ENCODE assay signal across 14 cellular contexts in the genomic region with DNA sequence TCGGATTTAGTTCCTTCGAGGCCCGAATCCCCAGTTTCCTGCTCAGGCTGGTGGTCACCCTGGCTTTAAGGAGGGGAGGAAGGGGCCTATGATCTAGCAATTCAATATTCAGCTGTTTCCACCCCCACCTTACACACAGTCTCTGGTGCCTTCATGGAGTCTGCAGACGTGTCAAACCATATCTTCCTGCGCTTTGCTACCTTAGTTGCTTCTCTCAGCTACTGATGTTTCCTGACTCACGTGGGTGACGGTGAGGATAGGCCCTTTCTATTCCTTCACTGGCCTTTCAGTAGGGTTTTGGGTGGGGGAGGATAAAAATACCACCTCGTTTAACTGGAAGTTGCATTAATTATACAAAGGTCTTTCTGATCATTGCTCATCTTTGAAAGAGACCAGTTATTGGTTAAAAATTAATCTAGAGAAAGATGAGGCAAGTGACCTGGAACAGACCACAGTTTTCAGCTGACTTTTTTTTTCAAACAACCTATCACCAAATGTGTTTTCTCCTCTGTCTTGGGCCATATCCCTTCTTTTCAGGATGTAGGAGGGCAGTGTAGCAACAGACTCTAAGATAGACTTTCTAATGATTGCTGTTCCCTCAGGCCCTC. TPM values are rescaled to one million over a fixed set of nuclear protein-coding genes. Genes with fewer than 3 reads are reported as not detected.
A peak's percentile ranks its signal among the peaks of the same experiment; 100 is the strongest.
DNase-seq lines count a peak whose midpoint lies in the region; ATAC-seq, FAIRE-seq and TF ChIP-seq lines count a peak whose summit lies in the region.
"Had no signal": no experiment of that assay in that cellular context is flagged by ENCODE, and none has a peak within 500 bp of the region (broad histone marks: within the 10 kb centered on the region; RNA-seq: fewer than 3 reads in every experiment).

No MANE protein-coding gene starts in this region.

- TF ChIP-seq CTCF in H9 (conservative IDR thresholded peaks at IDR 0.05) (no peak), keratinocyte (optimal IDR thresholded peaks at IDR 0.05 in 1 of 3, IDR thresholded peaks at IDR 0.05 in 1 of 3, conservative IDR thresholded peaks at IDR 0.05 in 1 of 3; ENCODE audit: extremely low read depth in 1 of 3, insufficient read depth in 2 of 3, low read length in 3 of 3) (no peak), parathyroid adenoma (IDR thresholded peaks at IDR 0.05) (no peak)

- no peak overlapping the region for H2BK120ac ChIP-seq in H9 (ENCODE audit: low read depth, low read length, poor library complexity, severe bottlenecking)

- H3K79me2 ChIP-seq in H9 (ENCODE audit: insufficient read depth, low read length) = no peaks in the 10 kb centered on the region
- H3K79me2 ChIP-seq in keratinocyte (ENCODE audit: control insufficient read depth, insufficient read depth, low read length) = no peaks in the 10 kb centered on the region
- no peaks in the 10 kb centered on the region for H3K79me2 ChIP-seq in parathyroid adenoma

- WGBS in H9 (ENCODE audit: extremely low coverage, insufficient read length, low lambda C conversion rate) = no CpG with 5 or more reads among the region's 8 CpGs

- H3K23me2 ChIP-seq in H9 (ENCODE audit: insufficient read length, low read depth, low read length, poor library complexity, severe bottlenecking) = no peaks in the 10 kb centered on the region

- H2BK12ac ChIP-seq in H9 (ENCODE audit: insufficient read length, low read depth, low read length) = no peak overlapping the region

- no peaks in the 10 kb centered on the region for H3K9me3 ChIP-seq in H9 (ENCODE audit: control insufficient read depth, low read depth, low read length)
- H3K9me3 ChIP-seq in keratinocyte (ENCODE audit: control insufficient read depth, low read depth, low read length) = no peaks in the 10 kb centered on the region
- H3K9me3 ChIP-seq in parathyroid adenoma (ENCODE audit: control insufficient read depth, low read length) = no peaks in the 10 kb centered on the region
- H3K9me3 ChIP-seq: tibial nerve had no signal

- H3K14ac ChIP-seq in H9 (ENCODE audit: insufficient read depth, low read length) = no peak overlapping the region

- peaks cover 24 to 26% of the 10 kb centered on the region in 2 experiments for H3K4me1 Mint-ChIP-seq in H9

- H2BK15ac ChIP-seq in H9 (ENCODE audit: low read depth, low read length) = no peak overlapping the region

- no peak overlapping the region for H2AFZ ChIP-seq in H9 (ENCODE audit: low read length)
- no peak overlapping the region for H2AFZ ChIP-seq in keratinocyte (ENCODE audit: control insufficient read depth, low read length)
- peak overlapping the region; percentile 26 for H2AFZ ChIP-seq in parathyroid adenoma

- H3K36me3 ChIP-seq in keratinocyte (ENCODE audit: control insufficient read depth in 2 of 2, extremely low read depth in 1 of 2, insufficient read depth in 2 of 2, low read length in 2 of 2) = no peaks in the 10 kb centered on the region
- H3K36me3 ChIP-seq in parathyroid adenoma (ENCODE audit: control insufficient read depth, insufficient read depth, low read length) = no peaks in the 10 kb centered on the region
- H3K36me3 ChIP-seq: tibial nerve had no signal

- no peaks in the 10 kb centered on the region for H3K9me3 Mint-ChIP-seq in H9
- H3K9me3 Mint-ChIP-seq: activated T-helper 1 cell treated with anti-CD3 and anti-CD28 coated beads, Interleukin-12 subunit alpha, Interleukin-12 subunit beta, Interleukin-2, Interleukin-4 antibody, amounts not matched to agents 30 ng/mL and 10 ng/mL and 1 ng/mL, durations not matched to agents 14 hours and 24 hours and 36 hours had no signal

- no peak for FAIRE-seq in keratinocyte (lab: Jason Lieb, UNC)

- no peak overlapping the region for H3K27ac ChIP-seq in H9 (ENCODE audit: insufficient read length, low read depth, low read length)
- H3K27ac ChIP-seq in keratinocyte (ENCODE audit: control insufficient read depth, insufficient read depth, low read length) = no peak overlapping the region
- H3K27ac ChIP-seq in parathyroid adenoma = no peak overlapping the region

- H3K18ac ChIP-seq in H9 (ENCODE audit: insufficient read length, low read depth, low read length) = no peak overlapping the region

- no peaks in the 10 kb centered on the region; the same call in 1 of the 2 replicates for H3K4me1 ChIP-seq in H9 (ENCODE audit: insufficient read depth, low read length)
- H3K4me1 ChIP-seq in keratinocyte (ENCODE audit: control insufficient read depth, extremely low read depth, insufficient read depth, low read length) = peaks cover 35% of the 10 kb centered on the region
- H3K4me1 ChIP-seq in parathyroid adenoma = peaks cover 27% of the 10 kb centered on the region

- H3K27me3 Mint-ChIP-seq in H9 (ENCODE audit: low read depth) = no peaks in the 10 kb centered on the region

- no peaks in the 10 kb centered on the region for H3K36me3 Mint-ChIP-seq in H9 (ENCODE audit: insufficient read depth in 1 of 3, low read depth in 3 of 3)

- H4K91ac ChIP-seq in H9 (ENCODE audit: insufficient read length, low read depth, low read length) = no peak overlapping the region

- peak overlapping the region in 2 of 3 experiments; percentile 81 to 90; a peak in 3 of 7 replicates for H3K27ac Mint-ChIP-seq in H9
- H3K27ac Mint-ChIP-seq: activated T-helper 1 cell treated with anti-CD3 and anti-CD28 coated beads, Interleukin-12 subunit alpha, Interleukin-12 subunit beta, Interleukin-2, Interleukin-4 antibody, amounts not matched to agents 30 ng/mL and 10 ng/mL and 1 ng/mL, durations not matched to agents 14 hours and 24 hours and 36 hours had no signal

- H3T11ph ChIP-seq in H9 (ENCODE audit: low read length) = no peak overlapping the region

- H2BK5ac ChIP-seq in H9 (ENCODE audit: insufficient read length, low read length) = no peak overlapping the region

- H3K4me3 ChIP-seq in keratinocyte (ENCODE audit: control insufficient read depth in 2 of 3, extremely low read depth in 1 of 3, insufficient read depth in 2 of 3, low read depth in 1 of 3, low read length in 3 of 3) (no peak overlapping the region), parathyroid adenoma (ENCODE audit: low read depth, low read length) (no peak overlapping the region)
- H3K4me3 ChIP-seq: dorsolateral prefrontal cortex, tibial nerve had no signal

- H3K9me1 ChIP-seq in keratinocyte (ENCODE audit: control insufficient read depth, extremely low read depth, insufficient read depth, low read length) = no peaks in the 10 kb centered on the region

- ATAC-seq in HG03354 (IDR thresholded peaks at IDR 0.05; ENCODE audit: poor library complexity, severe bottlenecking, unreplicated experiment) = no peak
- no peak for ATAC-seq in HG02884 (IDR thresholded peaks at IDR 0.05; ENCODE audit: unreplicated experiment)

- no peak for DNase-seq in H9
- peak; percentile 80 for DNase-seq in SW480 (ENCODE audit: low spot score)
- DNase-seq in keratinocyte (ENCODE audit: low read depth, low spot score) = no peak
- no peak for DNase-seq in activated CD4-positive, CD25-positive, alpha-beta regulatory T cell treated with anti-CD3 and anti-CD28 coated beads, Interleukin-2, amount 50 U/mL, for 72 hours
- DNase-seq in central memory CD4-positive, alpha-beta T cell = no peak
- DNase-seq: KG1, NCI-H1436, NCI-H510A had no signal

- H3K9ac ChIP-seq in H9 (ENCODE audit: extremely low read depth, insufficient read length, low read length) (no peak overlapping the region), keratinocyte (ENCODE audit: control insufficient read depth, extremely low read depth, insufficient read depth, low read length) (no peak overlapping the region), parathyroid adenoma (no peak overlapping the region)

- H3K4me2 ChIP-seq in H9 (ENCODE audit: insufficient read depth, insufficient read length, low read length) (no peak overlapping the region), keratinocyte (ENCODE audit: control insufficient read depth, extremely low read depth, insufficient read depth, low read depth, low read length) (peak overlapping the region; percentile 36), parathyroid adenoma (ENCODE audit: low read length) (no peak overlapping the region)

- no peak overlapping the region for H4K8ac ChIP-seq in H9 (replicated peaks; ENCODE audit: insufficient read length, low read depth, low read length)

- H3K4ac ChIP-seq in H9 (ENCODE audit: low read depth, low read length) = no peak overlapping the region

- H3K27me3 ChIP-seq in H9 (ENCODE audit: insufficient read depth, low read length) = no peaks in the 10 kb centered on the region
- no peaks in the 10 kb centered on the region for H3K27me3 ChIP-seq in keratinocyte (ENCODE audit: control insufficient read depth, extremely low read depth, insufficient read depth, low read length)
- H3K27me3 ChIP-seq in parathyroid adenoma (ENCODE audit: control insufficient read depth, insufficient read depth, low read length) = no peaks in the 10 kb centered on the region
- H3K27me3 ChIP-seq: dorsolateral prefrontal cortex, tibial nerve had no signal

- H2AK5ac ChIP-seq in H9 (ENCODE audit: insufficient read length, low read length) = no peak overlapping the region

- dilution Hi-C loops in keratinocyte (cut with MboI; ENCODE audit: extremely low pct_ligation_motif_present, low sequenced_read_pairs) = no loop called here

- no peak overlapping the region for H2BK20ac ChIP-seq in H9 (ENCODE audit: low read depth, low read length, poor library complexity, severe bottlenecking)

- H3K79me1 ChIP-seq in H9 (ENCODE audit: insufficient read depth, low read depth, low read length, poor library complexity, severe bottlenecking) = no peaks in the 10 kb centered on the region

- no peak overlapping the region for H3K56ac ChIP-seq in H9 (ENCODE audit: insufficient read length, low read depth, low read length)

- H3K4me3 Mint-ChIP-seq in H9 = no peak overlapping the region
- H3K4me3 Mint-ChIP-seq: activated T-helper 1 cell treated with anti-CD3 and anti-CD28 coated beads, Interleukin-12 subunit alpha, Interleukin-12 subunit beta, Interleukin-2, Interleukin-4 antibody, amounts not matched to agents 30 ng/mL and 10 ng/mL and 1 ng/mL, durations not matched to agents 14 hours and 24 hours and 36 hours had no signal

- H4K20me1 ChIP-seq in H9 (ENCODE audit: control insufficient read depth, insufficient read depth, insufficient read length) = no peaks in the 10 kb centered on the region
- H4K20me1 ChIP-seq in keratinocyte (ENCODE audit: control insufficient read depth, extremely low read depth, insufficient read depth, low read length) = no peaks in the 10 kb centered on the region

- H4K5ac ChIP-seq in H9 (ENCODE audit: insufficient read length, low read depth, low read length) = no peak overlapping the region

- no peak overlapping the region for H3K23ac ChIP-seq in H9 (ENCODE audit: insufficient read length, low read depth, low read length)

RNA-seq across cellular contexts. Expression of a gene that starts 49.7 kb away (rescaled TPM):
- 0.61 TPM in 2 replicates for total RNA-seq in H9 (2021)
- 0.10 to 0.21 TPM in 2 of 3 replicates, not detected in the other for polyA plus RNA-seq in keratinocyte
- not detected for polyA plus RNA-seq in keratinocyte (2011; ENCODE audit: low read depth)
- polyA plus RNA-seq in keratinocyte (2011; cell fraction: cytosol; rRNA removed) = not detected in 2 replicates
- polyA plus RNA-seq in keratinocyte (2011; cell fraction: nucleus; rRNA removed) = not detected in 2 replicates
- polyA plus RNA-seq in keratinocyte (2012; ENCODE audit: low replicate concordance) = 0.09 TPM in 1 of 2 replicates, not detected in the other
- 0.56 TPM in 1 of 3 replicates, not detected in the others for polyA minus RNA-seq in keratinocyte
- not detected for polyA minus RNA-seq in keratinocyte (2011; cell fraction: cytosol; rRNA and poly(A)+ RNA removed)
- not detected in 2 replicates for polyA minus RNA-seq in keratinocyte (2011; cell fraction: nucleus; rRNA and poly(A)+ RNA removed)

RNA-seq across cellular contexts. Expression of a gene that starts 58.0 kb away (rescaled TPM):
- 72.8 and 78.8 TPM in 2 replicates for total RNA-seq in H9 (2021)
- 466 to 683 TPM (median 503 TPM) in 3 replicates for polyA plus RNA-seq in keratinocyte
- 123 TPM for polyA plus RNA-seq in keratinocyte (2011; ENCODE audit: low read depth)
- polyA plus RNA-seq in keratinocyte (2011; cell fraction: cytosol; rRNA removed) = 321 and 549 TPM in 2 replicates
- polyA plus RNA-seq in keratinocyte (2011; cell fraction: nucleus; rRNA removed) = 232 and 338 TPM in 2 replicates
- 352 and 538 TPM in 2 replicates for polyA plus RNA-seq in keratinocyte (2012; ENCODE audit: low replicate concordance)
- polyA minus RNA-seq in keratinocyte = 216 to 344 TPM (median 339 TPM) in 3 replicates
- polyA minus RNA-seq in keratinocyte (2011; cell fraction: cytosol; rRNA and poly(A)+ RNA removed) = 273 TPM
- polyA minus RNA-seq in keratinocyte (2011; cell fraction: nucleus; rRNA and poly(A)+ RNA removed) = 94.0 and 95.3 TPM in 2 replicates
